In genomic region chr19:43820098-43820860, GRCh38 we compare ENCODE assay signal across 8 cellular contexts.
DNase-seq lines count a peak whose midpoint lies in the region; ATAC-seq and TF ChIP-seq lines count a peak whose summit lies in the region.

No MANE protein-coding gene starts in this region.

- H3K4me2 ChIP-seq in parathyroid adenoma (ENCODE audit: low read length) = peak overlapping the region; percentile 75

- H3K4me3 ChIP-seq in GM06990 (replicated peaks; ENCODE audit: low read depth, low read length) (peak overlapping the region; percentile 46), fibroblast of mammary gland (ENCODE audit: control insufficient read depth, low read depth, low read length) (peak overlapping the region; percentile 43), parathyroid adenoma (ENCODE audit: low read depth, low read length) (peak overlapping the region; percentile 56)

- H2AFZ ChIP-seq in parathyroid adenoma = peak overlapping the region; percentile 95

- no peak overlapping the region for H3K27ac ChIP-seq in parathyroid adenoma

- TF ChIP-seq CTCF in GM06990 (IDR thresholded peaks at IDR 0.05; ENCODE audit: insufficient read depth, low read length, poor library complexity, severe bottlenecking) (no peak), fibroblast of mammary gland (conservative IDR thresholded peaks at IDR 0.05; ENCODE audit: control insufficient read depth, insufficient read depth, low read depth, low read length) (no peak), parathyroid adenoma (IDR thresholded peaks at IDR 0.05) (no peak)

- no peaks in the 10 kb centered on the region for H3K36me3 ChIP-seq in GM06990 (ENCODE audit: control insufficient read depth, insufficient read depth, low read length)
- no peaks in the 10 kb centered on the region for H3K36me3 ChIP-seq in parathyroid adenoma (ENCODE audit: control insufficient read depth, insufficient read depth, low read length)

- DNase-seq in GM06990 (ENCODE audit: extremely low read depth, insufficient read length) = no peak
- peak; percentile 58 for DNase-seq in activated CD8-positive, alpha-beta memory T cell treated with anti-CD3 and anti-CD28 coated beads, Interleukin-2, amount 50 U/mL, for 48 hours
- peak; percentile 55 for DNase-seq in fibroblast of mammary gland (ENCODE audit: low read depth)
- DNase-seq in NCI-H446 treated with DMSO at 0.1 percent for 48 hours (lab: John Stamatoyannopoulos, UW) = no peak
- DNase-seq in SIG-M5 treated with dmso at 0.1 percent for 504 hours (lab: John Stamatoyannopoulos, UW; ENCODE audit: unreplicated experiment) = no peak

- no peak overlapping the region for H3K9ac ChIP-seq in parathyroid adenoma

- no peaks in the 10 kb centered on the region for H3K27me3 ChIP-seq in GM06990 (replicated peaks; ENCODE audit: control insufficient read depth, insufficient read depth, low read length)
- H3K27me3 ChIP-seq in parathyroid adenoma (ENCODE audit: control insufficient read depth, insufficient read depth, low read length) = no peaks in the 10 kb centered on the region

- ATAC-seq in HG02840 (IDR thresholded peaks at IDR 0.05; ENCODE audit: low FRiP score, unreplicated experiment) = no peak
- ATAC-seq in GM21360 (IDR thresholded peaks at IDR 0.05; ENCODE audit: unreplicated experiment) = no peak

- H3K4me1 ChIP-seq in parathyroid adenoma = peaks cover 4% of the 10 kb centered on the region

- peaks cover 2% of the 10 kb centered on the region for H3K9me3 ChIP-seq in parathyroid adenoma (ENCODE audit: control insufficient read depth, low read length)

- no peaks in the 10 kb centered on the region for H3K79me2 ChIP-seq in parathyroid adenoma

Comparison
In these comparisons a context has a peak if more than half of its experiments do, and no peak if none do; other contexts are left out.
1. DNase-seq: peak in activated CD8-positive, alpha-beta memory T cell treated with anti-CD3 and anti-CD28 coated beads, Interleukin-2, amount 50 U/mL, for 48 hours (single experiment) and fibroblast of mammary gland (single experiment); none in GM06990 (single experiment), NCI-H446 treated with DMSO at 0.1 percent for 48 hours (single experiment) and SIG-M5 treated with dmso at 0.1 percent for 504 hours (single experiment).
2. Peak in every context shown above with its lines, with median percentiles within 50 percentile points of each other: H3K4me3 ChIP-seq.